10 cellular contexts compared by ENCODE assay signal in genomic region chr10:99432047-99432446, GRCh38. TPM values are rescaled to one million over a fixed set of nuclear protein-coding genes. Genes with fewer than 3 reads are reported as not detected.
DNase-seq lines count a peak whose midpoint lies in the region; ATAC-seq, FAIRE-seq and TF ChIP-seq lines count a peak whose summit lies in the region.
"Had no signal": no experiment of that assay in that cellular context is flagged by ENCODE, and none has a peak within 500 bp of the region (broad histone marks: within the 10 kb centered on the region; RNA-seq: fewer than 3 reads in every experiment).

No MANE protein-coding gene starts in this region.

- ATAC-seq in K562 (no peak), GM19351 (IDR thresholded peaks at IDR 0.05; ENCODE audit: unreplicated experiment) (no peak)
- no peak for ATAC-seq in naive thymus-derived CD4-positive, alpha-beta T cell

- FAIRE-seq in K562 (lab: Jason Lieb, UNC), result no peak

- CTCF ChIA-PET in K562 (lab: Yijun Ruan, JAX; ENCODE audit: low intra/inter-chr PET ratio), result no interaction called here
- CTCF ChIA-PET in naive thymus-derived CD4-positive, alpha-beta T cell (lab: Charles Lee), result no interaction called here

- peak overlapping the region; percentile 85 for H3K4me2 ChIP-seq in K562 (ENCODE audit: insufficient read depth, low read length)

- no peak for TF ChIP-seq POLR2A in K562 (conservative IDR thresholded peaks at IDR 0.05)
- TF ChIP-seq POLR2A in lower leg skin (IDR thresholded peaks at IDR 0.05), result no peak

- TF ChIP-seq CTCF in BE2C (IDR thresholded peaks at IDR 0.05; ENCODE audit: low read depth, low read length) (no peak), K562 (IDR thresholded peaks at IDR 0.05 in 2 of 3, conservative IDR thresholded peaks at IDR 0.05 in 1 of 3; ENCODE audit: insufficient read depth in 2 of 3, low read depth in 1 of 3, low read length in 3 of 3) (no peak), lower leg skin (IDR thresholded peaks at IDR 0.05) (no peak)

- no peaks in the 10 kb centered on the region for H3K27me3 Mint-ChIP-seq in naive thymus-derived CD4-positive, alpha-beta T cell

- H3K4me3 Mint-ChIP-seq in naive thymus-derived CD4-positive, alpha-beta T cell, result peak overlapping the region; percentile 77 to 100 (median 98)

- TF ChIP-seq EP300 in K562 (IDR thresholded peaks at IDR 0.05; ENCODE audit: low read length), result no peak

- POLR2A ChIA-PET in K562 (lab: Yijun Ruan, JAX), result interaction anchor here (0.6 to 2.3 kb wide), 4 partner anchors 12 to 227 kb away, joined by 3 to 7 read pairs (median 4); partner anchors contain the start of gene ENTPD7
- POLR2A ChIA-PET in naive thymus-derived CD4-positive, alpha-beta T cell (lab: Charles Lee), result interaction anchor here (1.4 kb wide), 1 partner anchor 10 kb away, joined by 3 read pairs; no protein-coding TSS in a partner anchor

- H3K9ac ChIP-seq in HUES6 (ENCODE audit: low read length) (no peak overlapping the region), K562 (ENCODE audit: insufficient read depth in 1 of 2, low read depth in 2 of 2, low read length in 2 of 2) (peak overlapping the region in 1 of 2 experiments; percentile 87; a peak in 1 of 4 replicates)

- H4K20me1 ChIP-seq in K562 (replicated peaks; ENCODE audit: control insufficient read depth, insufficient read depth, low read length), result peaks cover 11% of the 10 kb centered on the region

- H3K4me1 Mint-ChIP-seq in naive thymus-derived CD4-positive, alpha-beta T cell, result peaks cover 23 to 58% (median 46%) of the 10 kb centered on the region in 7 donors

- H3K79me2 ChIP-seq in K562 (ENCODE audit: control insufficient read depth, insufficient read depth, low read length), result peaks cover 63% of the 10 kb centered on the region

- H3K36me3 Mint-ChIP-seq in naive thymus-derived CD4-positive, alpha-beta T cell, result peaks cover 0 to 7% (median 0%) of the 10 kb centered on the region in 5 donors

- in situ Hi-C loops in K562 (cut with MboI), result loop anchor here (5.0 to 25.0 kb wide), 2 partner anchors 180 to 280 kb away; no protein-coding TSS in a partner anchor

- H3K27me3 ChIP-seq in BE2C (no peaks in the 10 kb centered on the region), HUES6 (ENCODE audit: control insufficient read depth, insufficient read depth, low read length) (no peaks in the 10 kb centered on the region), K562 (ENCODE audit: control insufficient read depth in 2 of 2, insufficient read depth in 2 of 2, low read length in 2 of 2) (no peaks in the 10 kb centered on the region)
- no peaks in the 10 kb centered on the region for H3K27me3 ChIP-seq in naive thymus-derived CD4-positive, alpha-beta T cell (ENCODE audit: control insufficient read depth in 2 of 2, insufficient read depth in 2 of 2, low read length in 2 of 2)

- H3K27ac Mint-ChIP-seq in naive thymus-derived CD4-positive, alpha-beta T cell, result peak overlapping the region in 8 of 9 donors; percentile 14 to 97 (median 82)

- no peak for DNase-seq in BE2C
- no peak for DNase-seq in K562 (ENCODE audit: extremely low read depth in 1 of 4, low spot score in 3 of 4)
- no peak for DNase-seq in naive thymus-derived CD4-positive, alpha-beta T cell
- DNase-seq in NCI-H2171 treated with DMSO at 0.1 percent for 48 hours (lab: John Stamatoyannopoulos, UW), result no peak
- DNase-seq in lower leg skin (ENCODE audit: low spot score in 2 of 2), result no peak
- no peak for DNase-seq in SW 1271 (lab: John Stamatoyannopoulos, UW)
- DNase-seq: NCI-H2171; stimulated activated CD4-positive, alpha-beta T cell treated with anti-CD3 and anti-CD28 coated beads, Interleukin-4, amount 100 ng/mL, for 1 hour had no signal

- peak overlapping the region; percentile 93 for H3K4me3 ChIP-seq in BE2C (ENCODE audit: low read depth, low read length)
- H3K4me3 ChIP-seq in HUES6 (ENCODE audit: low read depth, low read length), result 0 out of 2 replicates have a peak overlapping the region, but pooled peaks have one; percentile 100
- peak overlapping the region; percentile 95 for H3K4me3 ChIP-seq in K562
- H3K4me3 ChIP-seq in naive thymus-derived CD4-positive, alpha-beta T cell (ENCODE audit: low read length), result no peak overlapping the region
- no peak overlapping the region for H3K4me3 ChIP-seq in lower leg skin (ENCODE audit: low read depth, poor library complexity, severe bottlenecking)

- H3K27ac ChIP-seq in HUES6 (ENCODE audit: low read depth, low read length), result no peak overlapping the region
- no peak overlapping the region; the same call in 2 of the 3 replicates for H3K27ac ChIP-seq in K562 (ENCODE audit: extremely low read depth, low read depth, low read length)
- H3K27ac ChIP-seq in naive thymus-derived CD4-positive, alpha-beta T cell (ENCODE audit: low read depth, low read length), result no peak overlapping the region

- no peak overlapping the region for H2AFZ ChIP-seq in K562 (ENCODE audit: low read depth, low read length)

- peaks cover 8% of the 10 kb centered on the region for H3K9me1 ChIP-seq in K562 (ENCODE audit: control insufficient read depth, insufficient read depth, low read length)

- no peak for TF ChIP-seq RAD21 in K562 (CRISPR knock-in tag; conservative IDR thresholded peaks at IDR 0.05 in 1 of 2, IDR thresholded peaks at IDR 0.05 in 1 of 2)

- intact Hi-C loops in K562 (cut with micrococcal nuclease) (loop anchor here (10.0 kb wide), 1 partner anchor 283 kb away; no protein-coding TSS in a partner anchor), lower leg skin (cut with DNase I; ENCODE audit: low total_unique reads) (loop anchor here (10.0 kb wide), 1 partner anchor 183 kb away; no protein-coding TSS in a partner anchor)
- intact Hi-C loops in naive thymus-derived CD4-positive, alpha-beta T cell (cut with micrococcal nuclease), result loop anchor here (5.0 to 10.0 kb wide), 2 partner anchors 965 to 987 kb away; partner anchors contain the start of gene HPS1 (in 1 of the 2)

- BruUV-seq in K562 (replicated peaks; lab: Mats Ljungman, UMichigan), result no TSS peak

- H3K4me1 ChIP-seq in BE2C, result no peaks in the 10 kb centered on the region
- 0 out of 2 replicates have a peak, but pooled peaks cover 6% of the 10 kb centered on the region for H3K4me1 ChIP-seq in HUES6 (ENCODE audit: control insufficient read depth, insufficient read depth, low read length)
- peaks cover 5 to 23% of the 10 kb centered on the region in 2 experiments; a peak in 3 of 5 replicates for H3K4me1 ChIP-seq in K562 (replicated peaks in 1 of 2; ENCODE audit: control insufficient read depth in 2 of 2, insufficient read depth in 2 of 2, low read length in 2 of 2)
- H3K4me1 ChIP-seq in naive thymus-derived CD4-positive, alpha-beta T cell (ENCODE audit: control insufficient read depth in 2 of 2, insufficient read depth in 2 of 2, low read length in 2 of 2), result peaks cover 5 to 9% of the 10 kb centered on the region in 2 donors

- H3K9me3 ChIP-seq in BE2C (no peaks in the 10 kb centered on the region), HUES6 (ENCODE audit: control insufficient read depth, insufficient read depth, low read depth, low read length) (no peaks in the 10 kb centered on the region), K562 (replicated peaks; ENCODE audit: control insufficient read depth, insufficient read depth, low read depth, low read length) (no peaks in the 10 kb centered on the region)
- no peaks in the 10 kb centered on the region for H3K9me3 ChIP-seq in naive thymus-derived CD4-positive, alpha-beta T cell (ENCODE audit: control insufficient read depth in 2 of 3, low read length in 3 of 3)

- 93% methylated on average over 4 of the region's 4 CpGs for WGBS in K562 (ENCODE audit: insufficient coverage, low coverage, missing lambda C conversion rate)
- 91 to 92% methylated on average over 4 of the region's 4 CpGs for WGBS in lower leg skin, 2 donors

- H3K36me3 ChIP-seq in BE2C (no peaks in the 10 kb centered on the region; the same call in 1 of the 2 replicates), HUES6 (ENCODE audit: control insufficient read depth, insufficient read depth, low read length) (no peaks in the 10 kb centered on the region), K562 (ENCODE audit: control insufficient read depth, insufficient read depth, low read length) (peaks cover 12% of the 10 kb centered on the region; the same call in 2 of the 3 replicates)
- H3K36me3 ChIP-seq in naive thymus-derived CD4-positive, alpha-beta T cell (ENCODE audit: control insufficient read depth in 2 of 3, insufficient read depth in 3 of 3, low read length in 3 of 3), result peaks cover 0 to 4% (median 0%) of the 10 kb centered on the region in 3 experiments

- H3K9me3 Mint-ChIP-seq in naive thymus-derived CD4-positive, alpha-beta T cell, result peaks cover 0 to 5% (median 0%) of the 10 kb centered on the region in 11 donors

TF ChIP-seq in K562, 482 proteins besides CTCF, POLR2A, EP300 and RAD21:
- no peak for TF ChIP-seq EGR1 (conservative IDR thresholded peaks at IDR 0.05)
- TF ChIP-seq ZNF146 (CRISPR knock-in tag; IDR thresholded peaks at IDR 0.05; ENCODE audit: unreplicated experiment), result peak; percentile 94
TF ChIP-seq in K562: peak in this region for 1.

RNA-seq across cellular contexts. Expression of gene GOT1, which starts 1.6 kb away (rescaled TPM):
- 89.3 TPM for polyA plus RNA-seq in BE2C (2012; ENCODE audit: insufficient read depth, insufficient read length, low read depth)
- 47.3 and 57.6 TPM in 2 replicates for total RNA-seq in K562 (2011; cell fraction: chromatin; rRNA removed; ENCODE audit: low replicate concordance)
- total RNA-seq in K562 (2011; cell fraction: nucleolus; rRNA removed), result 34.2 and 43.4 TPM in 2 replicates
- total RNA-seq in K562 (2011; cell fraction: nucleoplasm; rRNA removed), result 46.8 and 49.4 TPM in 2 replicates
- total RNA-seq in K562 (2014; rRNA removed) (66.7 and 70.9 TPM in 2 replicates), K562 (2014; rRNA removed; fragmentation: Illumina TruSeq; extraction: Trizol) (75.4 and 75.8 TPM in 2 replicates), K562 (2015; rRNA removed; fragmentation: Illumina TruSeq; extraction: Trizol) (53.0 and 55.7 TPM in 2 replicates), K562 (2021) (77.0 and 78.2 TPM in 2 replicates), lower leg skin (10 to 100 TPM in 2 of 4 donors, 1 to 10 TPM in 2; 8.5 to 54.8 (median 24.3) TPM)
- polyA plus RNA-seq in K562 (2011; rRNA removed) (63.1 and 69.4 TPM in 2 replicates), K562 (2014; fragmentation: Illumina TruSeq; extraction: Trizol) (139 and 161 TPM in 2 replicates), K562 (2014; fragmentation: Nextera tagmentation; extraction: Ambion mirVana) (100 to 1,000 TPM; 116 to 166 TPM), K562 (2014; rRNA removed) (61.7 and 68.3 TPM in 2 replicates)
- polyA plus RNA-seq in K562 (2011; cell fraction: cytosol; rRNA removed), result 37.6 and 43.6 TPM in 2 replicates
- polyA plus RNA-seq in K562 (2011; cell fraction: nucleus; rRNA removed), result 47.8 and 51.9 TPM in 2 replicates
- polyA plus RNA-seq in K562 (2012), result 66.7 and 165 TPM in 2 replicates
- 55.6 and 63.3 TPM in 2 replicates for polyA minus RNA-seq in K562 (2011; rRNA and poly(A)+ RNA removed)
- 31.6 and 55.7 TPM in 2 replicates for polyA minus RNA-seq in K562 (2011; cell fraction: cytosol; rRNA and poly(A)+ RNA removed)
- 16.7 and 22.7 TPM in 2 replicates for polyA minus RNA-seq in K562 (2011; cell fraction: nucleus; rRNA and poly(A)+ RNA removed)
- 10 to 100 TPM in 3 of 5 experiments, 1 to 10 TPM in 2; 8.0 to 22.2 (median 10.2) TPM for total RNA-seq in naive thymus-derived CD4-positive, alpha-beta T cell
- 10 to 100 TPM; 14.4 to 18.8 TPM for polyA plus RNA-seq in naive thymus-derived CD4-positive, alpha-beta T cell

Comparison
In these comparisons a context has a peak if more than half of its experiments do, and no peak if none do; other contexts are left out.
1. H3K4me3 ChIP-seq: peak in BE2C (single experiment), HUES6 (single experiment) and K562 (single experiment); none in naive thymus-derived CD4-positive, alpha-beta T cell (single experiment) and lower leg skin (single experiment).